Comparison of ENCODE assay signal across 1 cellular context in the genomic region with DNA sequence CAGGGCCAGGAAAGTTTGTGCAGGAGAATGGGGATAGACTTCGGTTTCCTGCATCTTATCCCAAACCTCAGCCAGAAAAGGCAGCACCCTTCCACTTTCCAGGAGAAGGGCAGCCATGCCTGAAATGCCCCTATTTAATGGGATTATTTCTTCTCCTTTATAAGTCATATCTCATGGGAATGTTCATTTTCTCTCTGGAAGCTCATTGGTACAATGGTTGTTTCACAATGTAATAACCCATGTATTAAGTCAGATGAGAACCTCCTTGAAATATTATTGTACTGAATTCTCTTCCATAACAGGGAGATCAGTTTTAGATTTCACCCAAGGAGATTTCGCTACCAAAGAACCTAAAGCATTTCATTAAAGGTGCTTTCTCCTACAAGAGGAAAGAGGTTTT.
TF ChIP-seq lines count a peak whose summit lies in the region.

No MANE protein-coding gene starts in this region.

TF ChIP-seq in A549, 52 proteins besides CTCF, POLR2A, EP300 and RAD21 (continued from another document):
- TF ChIP-seq, protein P1, sequence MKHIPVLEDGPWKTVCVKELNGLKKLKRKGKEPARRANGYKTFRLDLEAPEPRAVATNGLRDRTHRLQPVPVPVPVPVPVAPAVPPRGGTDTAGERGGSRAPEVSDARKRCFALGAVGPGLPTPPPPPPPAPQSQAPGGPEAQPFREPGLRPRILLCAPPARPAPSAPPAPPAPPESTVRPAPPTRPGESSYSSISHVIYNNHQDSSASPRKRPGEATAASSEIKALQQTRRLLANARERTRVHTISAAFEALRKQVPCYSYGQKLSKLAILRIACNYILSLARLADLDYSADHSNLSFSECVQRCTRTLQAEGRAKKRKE (CRISPR knock-in tag; IDR thresholded peaks at IDR 0.05; ENCODE audit: low read depth), result no peak
- TF ChIP-seq, protein P2, sequence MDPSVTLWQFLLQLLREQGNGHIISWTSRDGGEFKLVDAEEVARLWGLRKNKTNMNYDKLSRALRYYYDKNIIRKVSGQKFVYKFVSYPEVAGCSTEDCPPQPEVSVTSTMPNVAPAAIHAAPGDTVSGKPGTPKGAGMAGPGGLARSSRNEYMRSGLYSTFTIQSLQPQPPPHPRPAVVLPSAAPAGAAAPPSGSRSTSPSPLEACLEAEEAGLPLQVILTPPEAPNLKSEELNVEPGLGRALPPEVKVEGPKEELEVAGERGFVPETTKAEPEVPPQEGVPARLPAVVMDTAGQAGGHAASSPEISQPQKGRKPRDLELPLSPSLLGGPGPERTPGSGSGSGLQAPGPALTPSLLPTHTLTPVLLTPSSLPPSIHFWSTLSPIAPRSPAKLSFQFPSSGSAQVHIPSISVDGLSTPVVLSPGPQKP (IDR thresholded peaks at IDR 0.05; ENCODE audit: low read depth, low read length), result no peak
- TF ChIP-seq SMC3 (IDR thresholded peaks at IDR 0.05) (no peak), ZFP36 (IDR thresholded peaks at IDR 0.05; ENCODE audit: borderline replicate concordance, partially characterized antibody) (no peak), HEYL (CRISPR knock-in tag; IDR thresholded peaks at IDR 0.05) (no peak), KDM5A (IDR thresholded peaks at IDR 0.05) (no peak), ZNF302 (CRISPR knock-in tag; IDR thresholded peaks at IDR 0.05) (no peak), NPAS2 (CRISPR knock-in tag; IDR thresholded peaks at IDR 0.05; ENCODE audit: borderline replicate concordance) (no peak), NFE2L2 (conservative IDR thresholded peaks at IDR 0.05; ENCODE audit: low read length) (no peak), NR3C1 (IDR thresholded peaks at IDR 0.05) (no peak)
- TF ChIP-seq, protein P3, sequence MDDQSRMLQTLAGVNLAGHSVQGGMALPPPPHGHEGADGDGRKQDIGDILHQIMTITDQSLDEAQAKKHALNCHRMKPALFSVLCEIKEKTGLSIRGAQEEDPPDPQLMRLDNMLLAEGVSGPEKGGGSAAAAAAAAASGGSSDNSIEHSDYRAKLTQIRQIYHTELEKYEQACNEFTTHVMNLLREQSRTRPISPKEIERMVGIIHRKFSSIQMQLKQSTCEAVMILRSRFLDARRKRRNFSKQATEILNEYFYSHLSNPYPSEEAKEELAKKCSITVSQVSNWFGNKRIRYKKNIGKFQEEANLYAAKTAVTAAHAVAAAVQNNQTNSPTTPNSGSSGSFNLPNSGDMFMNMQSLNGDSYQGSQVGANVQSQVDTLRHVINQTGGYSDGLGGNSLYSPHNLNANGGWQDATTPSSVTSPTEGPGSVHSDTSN (IDR thresholded peaks at IDR 0.05), result no peak
